Comparison of ENCODE assay signal across 1 cellular context in the genomic region with DNA sequence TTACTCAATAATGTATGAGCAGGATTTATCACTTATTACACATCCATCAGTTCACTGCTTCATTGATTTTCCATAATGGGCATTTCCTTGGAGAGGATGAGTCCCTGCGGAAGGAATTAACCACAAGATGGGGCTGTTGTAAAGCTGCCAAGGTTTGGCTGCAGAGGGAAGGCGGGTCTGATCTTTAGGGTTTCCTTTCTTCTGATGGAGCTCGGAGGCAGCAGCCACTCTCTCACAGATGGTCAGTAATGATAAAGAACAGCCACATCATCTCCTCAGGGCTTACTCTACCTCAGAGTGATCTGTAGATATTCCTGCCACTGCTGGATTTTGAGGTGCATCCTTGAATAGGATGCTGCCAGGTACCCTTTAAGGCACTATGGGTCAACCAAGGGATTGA.
TF ChIP-seq lines count a peak whose summit lies in the region.

No MANE protein-coding gene starts in this region.

TF ChIP-seq in SK-N-SH, 30 proteins besides CTCF, POLR2A, EP300 and RAD21 (continued from another document):
- TF ChIP-seq, protein P1, sequence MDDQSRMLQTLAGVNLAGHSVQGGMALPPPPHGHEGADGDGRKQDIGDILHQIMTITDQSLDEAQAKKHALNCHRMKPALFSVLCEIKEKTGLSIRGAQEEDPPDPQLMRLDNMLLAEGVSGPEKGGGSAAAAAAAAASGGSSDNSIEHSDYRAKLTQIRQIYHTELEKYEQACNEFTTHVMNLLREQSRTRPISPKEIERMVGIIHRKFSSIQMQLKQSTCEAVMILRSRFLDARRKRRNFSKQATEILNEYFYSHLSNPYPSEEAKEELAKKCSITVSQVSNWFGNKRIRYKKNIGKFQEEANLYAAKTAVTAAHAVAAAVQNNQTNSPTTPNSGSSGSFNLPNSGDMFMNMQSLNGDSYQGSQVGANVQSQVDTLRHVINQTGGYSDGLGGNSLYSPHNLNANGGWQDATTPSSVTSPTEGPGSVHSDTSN (IDR thresholded peaks at IDR 0.05): peak; percentile 82
- TF ChIP-seq YY1 (IDR thresholded peaks at IDR 0.05; ENCODE audit: low read depth) (no peak; the same call in 1 of the 2 replicates), SIN3A (IDR thresholded peaks at IDR 0.05; ENCODE audit: borderline replicate concordance, low read depth, low read length) (0 out of 2 replicates have a peak, but pooled peaks have one; percentile 37), CHD2 (IDR thresholded peaks at IDR 0.05; ENCODE audit: low read length, partially characterized antibody) (no peak), TCF12 (IDR thresholded peaks at IDR 0.05) (peak; percentile 76), MEF2A (IDR thresholded peaks at IDR 0.05; ENCODE audit: borderline replicate concordance, low read depth) (no peak), FOXM1 (IDR thresholded peaks at IDR 0.05; ENCODE audit: low read depth) (peak; percentile 68; the same call in 1 of the 2 replicates), RCOR1 (IDR thresholded peaks at IDR 0.05; ENCODE audit: low read length) (0 out of 2 replicates have a peak, but pooled peaks have one; percentile 15), FOXJ3 (CRISPR knock-in tag; IDR thresholded peaks at IDR 0.05) (0 out of 2 replicates have a peak, but pooled peaks have one; percentile 42)
- TF ChIP-seq, protein P2, sequence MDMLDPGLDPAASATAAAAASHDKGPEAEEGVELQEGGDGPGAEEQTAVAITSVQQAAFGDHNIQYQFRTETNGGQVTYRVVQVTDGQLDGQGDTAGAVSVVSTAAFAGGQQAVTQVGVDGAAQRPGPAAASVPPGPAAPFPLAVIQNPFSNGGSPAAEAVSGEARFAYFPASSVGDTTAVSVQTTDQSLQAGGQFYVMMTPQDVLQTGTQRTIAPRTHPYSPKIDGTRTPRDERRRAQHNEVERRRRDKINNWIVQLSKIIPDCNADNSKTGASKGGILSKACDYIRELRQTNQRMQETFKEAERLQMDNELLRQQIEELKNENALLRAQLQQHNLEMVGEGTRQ (IDR thresholded peaks at IDR 0.05; ENCODE audit: borderline replicate concordance, low read depth, low read length): no peak
- TF ChIP-seq, protein P3, sequence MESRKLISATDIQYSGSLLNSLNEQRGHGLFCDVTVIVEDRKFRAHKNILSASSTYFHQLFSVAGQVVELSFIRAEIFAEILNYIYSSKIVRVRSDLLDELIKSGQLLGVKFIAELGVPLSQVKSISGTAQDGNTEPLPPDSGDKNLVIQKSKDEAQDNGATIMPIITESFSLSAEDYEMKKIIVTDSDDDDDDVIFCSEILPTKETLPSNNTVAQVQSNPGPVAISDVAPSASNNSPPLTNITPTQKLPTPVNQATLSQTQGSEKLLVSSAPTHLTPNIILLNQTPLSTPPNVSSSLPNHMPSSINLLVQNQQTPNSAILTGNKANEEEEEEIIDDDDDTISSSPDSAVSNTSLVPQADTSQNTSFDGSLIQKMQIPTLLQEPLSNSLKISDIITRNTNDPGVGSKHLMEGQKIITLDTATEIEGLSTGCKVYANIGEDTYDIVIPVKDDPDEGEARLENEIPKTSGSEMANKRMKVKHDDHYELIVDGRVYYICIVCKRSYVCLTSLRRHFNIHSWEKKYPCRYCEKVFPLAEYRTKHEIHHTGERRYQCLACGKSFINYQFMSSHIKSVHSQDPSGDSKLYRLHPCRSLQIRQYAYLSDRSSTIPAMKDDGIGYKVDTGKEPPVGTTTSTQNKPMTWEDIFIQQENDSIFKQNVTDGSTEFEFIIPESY (IDR thresholded peaks at IDR 0.05; ENCODE audit: borderline replicate concordance, low read depth): no peak
